In genomic region chr19:18920400-18920799, GRCh38 we compare ENCODE assay signal across 8 cellular contexts. TPM values are rescaled to one million over a fixed set of nuclear protein-coding genes. Genes with fewer than 3 reads are reported as not detected.
DNase-seq lines count a peak whose midpoint lies in the region; ATAC-seq and TF ChIP-seq lines count a peak whose summit lies in the region.

No MANE protein-coding gene starts in this region.

- no peaks in the 10 kb centered on the region; the same call in 2 of the 3 replicates for H3K9me3 Mint-ChIP-seq in GM23338

- H3K9me2 ChIP-seq in GM23338 (ENCODE audit: insufficient read depth) = no peaks in the 10 kb centered on the region

- peak overlapping the region; percentile 95; the same call in 1 of the 2 replicates for H3K27ac Mint-ChIP-seq in GM23338

- H3K27me3 Mint-ChIP-seq in GM23338 (ENCODE audit: insufficient read depth, low read depth, poor library complexity) = peaks cover 12% of the 10 kb centered on the region

- H3K4me3 ChIP-seq in GM23338 (peak overlapping the region; percentile 80), foreskin fibroblast (ENCODE audit: low read depth in 1 of 2, low read length in 2 of 2) (peak overlapping the region; percentile 75 to 81), gastrocnemius medialis (peak overlapping the region; percentile 88 to 99 (median 97))

- peaks cover 3% of the 10 kb centered on the region; the same call in 1 of the 2 replicates for H4K20me1 ChIP-seq in GM23338 (replicated peaks; ENCODE audit: insufficient read depth)

- TF ChIP-seq POLR2A in gastrocnemius medialis (IDR thresholded peaks at IDR 0.05) = no peak

- TF ChIP-seq CTCF in GM23338 (conservative IDR thresholded peaks at IDR 0.05; ENCODE audit: low read depth in 2 of 2) (no peak), VCaP (conservative IDR thresholded peaks at IDR 0.05) (no peak), foreskin fibroblast (IDR thresholded peaks at IDR 0.05; ENCODE audit: low read depth, low read length) (no peak), gastrocnemius medialis (IDR thresholded peaks at IDR 0.05 in 4 of 5, conservative IDR thresholded peaks at IDR 0.05 in 1 of 5) (no peak)

- H3K27ac ChIP-seq in GM23338 (ENCODE audit: low read depth) (0 out of 2 replicates have a peak overlapping the region, but pooled peaks have one; percentile 1), VCaP (peak overlapping the region; percentile 77), gastrocnemius medialis (peak overlapping the region in 2 of 4 donors; percentile 77 to 81)

- in situ Hi-C loops in gastrocnemius medialis (cut with MboI; ENCODE audit: low sequenced_read_pairs in 4 of 4) = no loop called here
- in situ Hi-C loops in G401 (cut with HindIII; ENCODE audit: low sequenced_read_pairs) = no loop called here

- DNase-seq in GM23338 (ENCODE audit: low spot score) = no peak
- DNase-seq in foreskin fibroblast = no peak
- DNase-seq in gastrocnemius medialis = no peak
- DNase-seq in G401 (ENCODE audit: low spot score) = no peak
- DNase-seq in NCI-H1436 (lab: John Stamatoyannopoulos, UW) = no peak

- 0 out of 2 replicates have a peak, but pooled peaks cover 3% of the 10 kb centered on the region for H3F3A ChIP-seq in GM23338 (replicated peaks; ENCODE audit: low read depth)

- peaks cover 9% of the 10 kb centered on the region for H3K4me1 Mint-ChIP-seq in GM23338

- peak overlapping the region; percentile 93 for H3K4me3 Mint-ChIP-seq in GM23338

- H3K4me1 ChIP-seq in GM23338 (ENCODE audit: insufficient read depth) (0 out of 2 replicates have a peak, but pooled peaks cover 9% of the 10 kb centered on the region), gastrocnemius medialis (peaks cover 23% of the 10 kb centered on the region in 2 donors)

- H3K27me3 ChIP-seq in GM23338 (ENCODE audit: insufficient read depth) (no peaks in the 10 kb centered on the region), gastrocnemius medialis (no peaks in the 10 kb centered on the region)

- no peak for ATAC-seq in GM23338
- no peak for ATAC-seq in gastrocnemius medialis
- ATAC-seq in GM18498 (IDR thresholded peaks at IDR 0.05; ENCODE audit: unreplicated experiment) = no peak
- no peak for ATAC-seq in HG02970 (IDR thresholded peaks at IDR 0.05; ENCODE audit: low FRiP score, unreplicated experiment)

- H3K9me3 ChIP-seq in gastrocnemius medialis = no peaks in the 10 kb centered on the region

- peaks cover 51% of the 10 kb centered on the region for H3K36me3 Mint-ChIP-seq in GM23338 (ENCODE audit: low read depth)

- intact Hi-C loops in gastrocnemius medialis (cut with DNase I; ENCODE audit: low total_unique reads) = no loop called here

- H3K79me2 ChIP-seq in GM23338 (replicated peaks; ENCODE audit: insufficient read depth) = peaks cover 37% of the 10 kb centered on the region

- H2AFZ ChIP-seq in GM23338 = no peak overlapping the region

- H3K4me2 ChIP-seq in GM23338 = peak overlapping the region; percentile 95

- H3K36me3 ChIP-seq in GM23338 (ENCODE audit: insufficient read depth) (no peaks in the 10 kb centered on the region; the same call in 1 of the 2 replicates), gastrocnemius medialis (peaks cover 0 to 41% of the 10 kb centered on the region in 2 donors)

TF ChIP-seq in GM23338, 12 proteins besides CTCF, POLR2A, EP300 and RAD21:
- TF ChIP-seq ZNF462 (CRISPR knock-in tag; IDR thresholded peaks at IDR 0.05) (no peak), ZNF114 (CRISPR knock-in tag; IDR thresholded peaks at IDR 0.05) (no peak), STAT1 (IDR thresholded peaks at IDR 0.05; ENCODE audit: unreplicated experiment) (no peak), ETS1 (IDR thresholded peaks at IDR 0.05) (no peak), ZNF331 (CRISPR knock-in tag; IDR thresholded peaks at IDR 0.05; ENCODE audit: low read depth) (no peak)

RNA-seq across cellular contexts. Expression of gene DDX49, which starts 0.9 kb away (rescaled TPM):
- total RNA-seq in GM23338 (2014; rRNA removed; shearing (Covaris generic)) = 49.6 and 75.3 TPM in 2 replicates
- 40.2 and 44.2 TPM in 2 replicates for polyA plus RNA-seq in GM23338 (2016; fragmentation: Nextera tagmentation; extraction: Ambion mirVana)
- total RNA-seq in gastrocnemius medialis = 10 to 100 TPM; 40.6 to 60.1 (median 44.2) TPM
- total RNA-seq in G401 (2014; rRNA removed; shearing (Covaris generic)) = 64.6 and 77.8 TPM in 2 replicates

RNA-seq across cellular contexts. Expression of gene COPE, which starts 1.2 kb away (rescaled TPM):
- total RNA-seq in GM23338 (2014; rRNA removed; shearing (Covaris generic)) = 235 and 263 TPM in 2 replicates
- polyA plus RNA-seq in GM23338 (2016; fragmentation: Nextera tagmentation; extraction: Ambion mirVana) = 263 and 269 TPM in 2 replicates
- total RNA-seq in gastrocnemius medialis = 100 to 1,000 TPM; 169 to 229 (median 203) TPM
- 410 and 516 TPM in 2 replicates for total RNA-seq in G401 (2014; rRNA removed; shearing (Covaris generic))

RNA-seq across cellular contexts. Expression of gene HOMER3, which starts 20.6 kb away (rescaled TPM):
- total RNA-seq in GM23338 (2014; rRNA removed; shearing (Covaris generic)) = 23.5 and 38.4 TPM in 2 replicates
- polyA plus RNA-seq in GM23338 (2016; fragmentation: Nextera tagmentation; extraction: Ambion mirVana) = 16.7 and 18.0 TPM in 2 replicates
- 100 to 1,000 TPM in 3 of 4 donors, 10 to 100 TPM in 1; 86.2 to 202 (median 113) TPM for total RNA-seq in gastrocnemius medialis
- 25.0 and 57.7 TPM in 2 replicates for total RNA-seq in G401 (2014; rRNA removed; shearing (Covaris generic))

RNA-seq across cellular contexts. Expression of gene CERS1, which starts 24.4 kb away (rescaled TPM):
- total RNA-seq in GM23338 (2014; rRNA removed; shearing (Covaris generic)) = 11.1 and 11.7 TPM in 2 replicates
- polyA plus RNA-seq in GM23338 (2016; fragmentation: Nextera tagmentation; extraction: Ambion mirVana) = 12.2 and 15.9 TPM in 2 replicates
- total RNA-seq in gastrocnemius medialis = 1 to 10 TPM; 1.1 to 6.9 (median 3.3) TPM
- total RNA-seq in G401 (2014; rRNA removed; shearing (Covaris generic)) = 10.5 and 13.1 TPM in 2 replicates
